23 cellular contexts compared by ENCODE assay signal in genomic region chr20:40960101-40960500, GRCh38.
"Had no signal": no experiment of that assay in that cellular context is flagged by ENCODE, and none has a peak within 500 bp of the region (broad histone marks: within the 10 kb centered on the region; RNA-seq: fewer than 3 reads in every experiment).

No MANE protein-coding gene starts in this region.

- H3K4me3 ChIP-seq: gastroesophageal sphincter, hepatocyte, ovary, prostate gland, sigmoid colon, tibial nerve had no signal

- H3K27me3 ChIP-seq: hepatocyte, ovary, sigmoid colon, tibial nerve had no signal

- H3K79me2 ChIP-seq: hepatocyte had no signal

- H3K9me3 ChIP-seq: gastroesophageal sphincter, neutrophil, ovary, prostate gland, sigmoid colon, tibial nerve had no signal

- DNase-seq: activated CD4-positive, alpha-beta memory T cell treated with anti-CD3 and anti-CD28 coated beads for 36 hours; activated CD4-positive, alpha-beta T cell treated with anti-CD3 and anti-CD28 coated beads for 4 hours; activated T-cell treated with anti-CD3 and anti-CD28 coated beads, Interleukin-2, amount 50 U/mL, for 4 hours; anterior cingulate cortex; dermis blood vessel endothelial cell; effector memory CD4-positive, alpha-beta T cell; kidney; naive thymus-derived CD8-positive, alpha-beta T cell; ovary; retina; small intestine; stimulated activated CD4-positive, alpha-beta T cell treated with anti-CD3 and anti-CD28 coated beads, Interleukin-1b, Interleukin-23, amount 100 ng/mL, for 48 hours; stimulated activated naive B cell treated with anti-CD40 and anti-IgM and Interleukin-4, amounts not matched to agents 10 μg/mL and 1 μg/mL and 100 μg/mL, for 72 hours; T-helper 9 cell had no signal

- H2AFZ ChIP-seq: hepatocyte had no signal

- H3K27ac ChIP-seq: gastroesophageal sphincter, hepatocyte, neutrophil, ovary, prostate gland, sigmoid colon, tibial nerve, VCaP had no signal

- ATAC-seq: activated naive CD4-positive, alpha-beta T cell treated with anti-CD3 and anti-CD28 coated beads, Interleukin-2, amount 50 U/mL, for 72 hours; activated T-cell treated with anti-CD3 and anti-CD28 coated beads, Interleukin-2, amount 50 U/mL, for 4 hours; activated T-helper 17 cell treated with anti-CD3 and anti-CD28 coated beads, Interleukin-2, amount 50 U/mL, for 72 hours; gastroesophageal sphincter; naive thymus-derived CD8-positive, alpha-beta T cell; stimulated activated naive B cell treated with anti-CD40 and anti-IgM and Interleukin-4, amounts not matched to agents 10 μg/mL and 1 μg/mL and 100 μg/mL, for 72 hours had no signal

- H3K4me2 ChIP-seq: hepatocyte had no signal

- H3K4me1 ChIP-seq: prostate gland, sigmoid colon had no signal

- H3K36me3 ChIP-seq: gastroesophageal sphincter, neutrophil, ovary, prostate gland, sigmoid colon, tibial nerve had no signal
